In genomic region chr1:54415533-54415932, GRCh38 we compare ENCODE assay signal across 18 cellular contexts. TPM values are rescaled to one million over a fixed set of nuclear protein-coding genes. Genes with fewer than 3 reads are reported as not detected.
DNase-seq lines count a peak whose midpoint lies in the region; ATAC-seq, FAIRE-seq and TF ChIP-seq lines count a peak whose summit lies in the region.
"Had no signal": no experiment of that assay in that cellular context is flagged by ENCODE, and none has a peak within 500 bp of the region (broad histone marks: within the 10 kb centered on the region; RNA-seq: fewer than 3 reads in every experiment).

No MANE protein-coding gene starts in this region.

- ATAC-seq in HG03139 (IDR thresholded peaks at IDR 0.05; ENCODE audit: unreplicated experiment) (no peak), HG03469 (IDR thresholded peaks at IDR 0.05; ENCODE audit: unreplicated experiment) (no peak)

- H3K4me1 ChIP-seq in H1 (replicated peaks in 1 of 4; ENCODE audit: control insufficient read depth in 3 of 4, insufficient read depth in 4 of 4, low read length in 3 of 4): peaks cover 0 to 4% (median 2%) of the 10 kb centered on the region in 4 experiments; a peak in 2 of 7 replicates
- peaks cover 4 to 7% of the 10 kb centered on the region in 2 experiments for H3K4me1 ChIP-seq in trophoblast cell (ENCODE audit: control insufficient read depth in 1 of 2, insufficient read depth in 2 of 2, low read length in 2 of 2)

- TF ChIP-seq RAD21 in H1 (IDR thresholded peaks at IDR 0.05 in 1 of 2, conservative IDR thresholded peaks at IDR 0.05 in 1 of 2; ENCODE audit: low read depth in 2 of 2, low read length in 2 of 2): no peak

- no peak overlapping the region for H2AFZ ChIP-seq in H1 (ENCODE audit: low read length)
- H2AFZ ChIP-seq in trophoblast cell (ENCODE audit: insufficient read depth, low read length, poor library complexity): no peak overlapping the region
- H2AFZ ChIP-seq: GM23248 had no signal

- H3K18ac ChIP-seq in H1 (ENCODE audit: extremely low read depth, low read length) (no peak overlapping the region), trophoblast cell (ENCODE audit: low read length) (no peak overlapping the region)

- TF ChIP-seq CTCF in bronchial epithelial cell (IDR thresholded peaks at IDR 0.05; ENCODE audit: insufficient read depth, low read length, severe bottlenecking) (no peak), H1 (IDR thresholded peaks at IDR 0.05; ENCODE audit: control extremely low read depth in 1 of 3, insufficient read depth in 1 of 3, low read depth in 1 of 3, low read length in 3 of 3) (no peak)

- no peak overlapping the region for H3K9ac ChIP-seq in H1 (replicated peaks in 1 of 4; ENCODE audit: extremely low read depth in 1 of 4, low read depth in 3 of 4, low read length in 3 of 4)
- H3K9ac ChIP-seq in trophoblast cell (ENCODE audit: low read length): no peak overlapping the region
- H3K9ac ChIP-seq: GM23248 had no signal

- no peak overlapping the region for H3K27ac ChIP-seq in H1 (ENCODE audit: low read depth, low read length)
- no peak overlapping the region for H3K27ac ChIP-seq in trophoblast cell (ENCODE audit: low read depth, low read length)
- H3K27ac ChIP-seq: GM23248 had no signal

- H4K12ac ChIP-seq in trophoblast cell (ENCODE audit: low read depth, low read length): no peak overlapping the region

- DNase-seq in bronchial epithelial cell (ENCODE audit: low read depth) (no peak), H1 (ENCODE audit: low read depth in 1 of 2, low spot score in 2 of 2) (no peak), trophoblast cell (no peak), frontal cortex (ENCODE audit: low spot score in 2 of 2) (no peak)
- DNase-seq: C1 segment of cervical spinal cord; Calu3; CD4-positive, alpha-beta memory T cell; COR-L47; DMS153; DND-41; GM23248; H9; HFFc6 had no signal

- no peak overlapping the region for H4K91ac ChIP-seq in H1 (replicated peaks; ENCODE audit: insufficient read length, low read length)
- no peak overlapping the region for H4K91ac ChIP-seq in trophoblast cell (ENCODE audit: low read depth, low read length)

- H4K5ac ChIP-seq in H1 (ENCODE audit: insufficient read length, low read depth, low read length): no peak overlapping the region

- no peaks in the 10 kb centered on the region for H3K9me3 ChIP-seq in H1 (ENCODE audit: insufficient read depth in 2 of 2, low read depth in 1 of 2, low read length in 1 of 2)
- H3K9me3 ChIP-seq in trophoblast cell (ENCODE audit: insufficient read depth, low read depth, low read length): peaks cover 3% of the 10 kb centered on the region

- no peak overlapping the region for H3K4me2 ChIP-seq in H1 (ENCODE audit: insufficient read depth in 1 of 2, low read depth in 2 of 2, low read length in 2 of 2)
- no peak overlapping the region for H3K4me2 ChIP-seq in trophoblast cell (ENCODE audit: low read length)

- no peaks in the 10 kb centered on the region for H3K27me3 ChIP-seq in bronchial epithelial cell (ENCODE audit: control insufficient read depth, insufficient read depth, low read length)
- peaks cover 0 to 6% (median 0%) of the 10 kb centered on the region in 4 experiments; a peak in 4 of 7 replicates for H3K27me3 ChIP-seq in H1 (replicated peaks in 1 of 4; ENCODE audit: control insufficient read depth in 3 of 4, extremely low read depth in 1 of 4, insufficient read depth in 3 of 4, low read length in 3 of 4)
- H3K27me3 ChIP-seq in trophoblast cell (ENCODE audit: insufficient read depth, low read length): no peaks in the 10 kb centered on the region

- CTCF ChIA-PET in H1 (lab: Charles Lee; ENCODE audit: partially characterized antibody): interaction anchor here (0.6 to 1.2 kb wide), 4 partner anchors 10 to 105 kb away, joined by 3 read pairs; no protein-coding TSS in a partner anchor

- H3K23ac ChIP-seq in H1 (ENCODE audit: insufficient read length) (no peak overlapping the region), trophoblast cell (ENCODE audit: low read length) (peak overlapping the region; percentile 11)

- H3K79me1 ChIP-seq in H1 (ENCODE audit: low read depth, low read length) (no peaks in the 10 kb centered on the region), trophoblast cell (ENCODE audit: low read length) (peaks cover 1% of the 10 kb centered on the region)

- H2BK5ac ChIP-seq in H1 (ENCODE audit: low read depth, low read length) (no peak overlapping the region), trophoblast cell (ENCODE audit: low read depth, low read length, poor library complexity) (no peak overlapping the region)

- H2BK15ac ChIP-seq in H1 (ENCODE audit: low read length): no peak overlapping the region

- FAIRE-seq in bronchial epithelial cell (lab: Jason Lieb, UNC) (peak; percentile 36), H1 (lab: Jason Lieb, UNC) (no peak), frontal cortex (lab: Jason Lieb, UNC) (no peak)
- FAIRE-seq: G401.6, GM12892, GM19239 had no signal

- H3K23me2 ChIP-seq in H1 (ENCODE audit: low read depth, low read length): no peaks in the 10 kb centered on the region

- TF ChIP-seq EP300 in H1 (IDR thresholded peaks at IDR 0.05; ENCODE audit: borderline replicate concordance in 1 of 2, low read depth in 2 of 2, low read length in 2 of 2): no peak

- H2BK12ac ChIP-seq in H1 (ENCODE audit: low read depth, low read length): peak overlapping the region; percentile 91; the same call in 1 of the 2 replicates
- no peak overlapping the region for H2BK12ac ChIP-seq in trophoblast cell (ENCODE audit: low read length)

- no peak overlapping the region for H2BK20ac ChIP-seq in H1 (ENCODE audit: low read length)

- H4K20me1 ChIP-seq in H1 (replicated peaks in 1 of 2; ENCODE audit: control insufficient read depth in 1 of 2, insufficient read depth in 2 of 2, low read length in 2 of 2): no peaks in the 10 kb centered on the region

- H3K4me3 ChIP-seq in bronchial epithelial cell (ENCODE audit: low read depth, low read length) (no peak overlapping the region), H1 (ENCODE audit: extremely low read depth in 1 of 4, insufficient read depth in 2 of 4, low read depth in 3 of 4, low read length in 4 of 4) (no peak overlapping the region), trophoblast cell (ENCODE audit: low read depth, low read length) (no peak overlapping the region)
- H3K4me3 ChIP-seq: GM23248 had no signal

- POLR2A ChIA-PET in H1 (lab: Charles Lee; ENCODE audit: partially characterized antibody): interaction anchor here (1.9 kb wide), 1 partner anchor 8 kb away, joined by 5 read pairs; no protein-coding TSS in a partner anchor

- H3K79me2 ChIP-seq in H1 (ENCODE audit: control insufficient read depth in 1 of 2, insufficient read depth in 2 of 2, low read length in 2 of 2) (no peaks in the 10 kb centered on the region), trophoblast cell (ENCODE audit: control insufficient read depth, insufficient read depth, low read length, poor library complexity) (no peaks in the 10 kb centered on the region)

- H4K8ac ChIP-seq in H1 (ENCODE audit: extremely low read depth, insufficient read depth, low read length): no peak overlapping the region
- no peak overlapping the region for H4K8ac ChIP-seq in trophoblast cell (ENCODE audit: low read depth, low read length)

- TF ChIP-seq POLR2A in H1 (IDR thresholded peaks at IDR 0.05; ENCODE audit: control extremely low read depth in 1 of 2, low read depth in 2 of 2, low read length in 2 of 2): no peak

- 93% methylated on average over 3 of the region's 3 CpGs; no CpG with 5 or more reads in 1 of the 2 experiments for WGBS in H1 (ENCODE audit: extremely low coverage in 1 of 2, insufficient coverage in 1 of 2, insufficient read length in 1 of 2, insufficient replicate concordance in 2 of 2, low coverage in 1 of 2, low lambda C conversion rate in 2 of 2, missing lambda C conversion rate in 1 of 2), 2 experiments
- no CpG with 5 or more reads among the region's 3 CpGs for WGBS in trophoblast cell (ENCODE audit: extremely low coverage, insufficient coverage, insufficient read length)

- no peak overlapping the region for H3K14ac ChIP-seq in H1 (ENCODE audit: insufficient read length)
- H3K14ac ChIP-seq in trophoblast cell (ENCODE audit: low read length): no peak overlapping the region

- H2AK5ac ChIP-seq in H1 (ENCODE audit: low read depth, low read length): no peak overlapping the region
- H2AK5ac ChIP-seq in trophoblast cell (ENCODE audit: low read length): no peak overlapping the region

- H3K4ac ChIP-seq in H1 (replicated peaks; ENCODE audit: insufficient read length, low read depth, low read length) (no peak overlapping the region), trophoblast cell (ENCODE audit: low read depth, low read length) (no peak overlapping the region)

- no peak overlapping the region for H3K56ac ChIP-seq in H1 (replicated peaks; ENCODE audit: insufficient read length, low read depth, low read length)

- H2BK120ac ChIP-seq in H1 (replicated peaks; ENCODE audit: low read depth, low read length): no peak overlapping the region
- no peak overlapping the region for H2BK120ac ChIP-seq in trophoblast cell (ENCODE audit: insufficient read depth, low read length, poor library complexity)

- H3K36me3 ChIP-seq in bronchial epithelial cell (ENCODE audit: control insufficient read depth, insufficient read depth, low read length) (no peaks in the 10 kb centered on the region), H1 (ENCODE audit: control insufficient read depth in 2 of 4, insufficient read depth in 4 of 4, low read length in 3 of 4) (no peaks in the 10 kb centered on the region), trophoblast cell (ENCODE audit: control insufficient read depth in 1 of 2, insufficient read depth in 2 of 2, low read length in 2 of 2) (no peaks in the 10 kb centered on the region)

TF ChIP-seq in H1, 55 proteins besides CTCF, POLR2A, EP300 and RAD21:
- TF ChIP-seq TAF7 (optimal IDR thresholded peaks at IDR 0.05; ENCODE audit: borderline replicate concordance, low read depth, low read length) (no peak), CEBPB (IDR thresholded peaks at IDR 0.05; ENCODE audit: low read depth, low read length) (no peak), SP2 (IDR thresholded peaks at IDR 0.05; ENCODE audit: low read length) (no peak), CREB1 (IDR thresholded peaks at IDR 0.05) (no peak), HDAC2 (IDR thresholded peaks at IDR 0.05; ENCODE audit: borderline replicate concordance in 1 of 2, low read depth in 2 of 2, low read length in 2 of 2) (no peak)

RNA-seq across cellular contexts. Expression of gene SSBP3, which starts 9.3 kb away (rescaled TPM):
- total RNA-seq in bronchial epithelial cell (3.5 and 3.7 TPM in 2 replicates), frontal cortex (39.1 TPM)
- 133 and 134 TPM in 2 replicates for total RNA-seq in H1 (2021; fragmentation: NEBNext Ultra II Directional; extraction: Animal tissue kit (Norgen Biotek cat#: 25700))
- 99.7 and 126 TPM in 2 replicates for polyA plus RNA-seq in H1 (2011; rRNA removed)
- polyA plus RNA-seq in H1 (2011; cell fraction: cytosol; rRNA removed): 76.0 TPM
- polyA plus RNA-seq in H1 (2011; cell fraction: nucleus; rRNA removed): 114 TPM
- 108 to 113 TPM (median 112 TPM) in 4 replicates for polyA plus RNA-seq in H1 (2012, experiment 1 of 2)
- 86.8 TPM for polyA plus RNA-seq in H1 (2012, experiment 2 of 2)
- 131 TPM for polyA plus RNA-seq in H1 (2013, experiment 1 of 2)
- polyA plus RNA-seq in H1 (2013, experiment 2 of 2): 128 TPM
- 35.3 and 44.7 TPM in 2 replicates for polyA minus RNA-seq in H1 (2011; rRNA and poly(A)+ RNA removed)
- 39.1 TPM for polyA minus RNA-seq in H1 (2011; cell fraction: cytosol; rRNA and poly(A)+ RNA removed)
- 26.8 TPM for polyA minus RNA-seq in H1 (2011; cell fraction: nucleus; rRNA and poly(A)+ RNA removed)
- polyA plus RNA-seq in trophoblast cell (2013): 137 and 143 TPM in 2 replicates
